ENCODE assay signal across 1 cellular context in the genomic region with DNA sequence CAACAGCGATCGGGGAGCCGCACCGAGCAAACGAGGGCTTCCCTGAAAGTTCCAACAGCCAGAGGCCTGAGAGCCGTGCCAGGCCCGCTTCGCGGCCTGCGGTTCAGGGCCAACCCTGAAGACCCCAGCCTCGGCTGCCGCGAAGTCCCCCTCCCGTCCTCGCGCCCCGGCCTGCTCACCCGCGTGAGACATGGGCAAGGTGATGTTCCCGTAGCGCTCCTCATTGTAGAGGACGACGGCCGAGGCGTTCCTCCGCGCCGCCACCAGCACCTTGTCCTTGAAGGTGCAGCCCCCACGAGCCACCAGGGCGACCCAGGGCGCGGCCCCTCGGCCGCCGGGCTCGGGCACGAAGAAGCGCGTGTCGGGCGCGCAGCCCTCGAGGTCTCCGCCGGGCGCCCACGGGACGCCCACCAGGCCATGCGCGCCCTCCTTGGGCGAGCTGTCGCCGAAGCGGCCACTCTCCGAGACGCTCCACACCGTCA.
TF ChIP-seq lines count a peak whose summit lies in the region.

No MANE protein-coding gene starts in this region.

TF ChIP-seq in GM12878, 131 proteins besides CTCF, POLR2A, EP300 and RAD21 (continued from another document):
- TF ChIP-seq, protein P1, sequence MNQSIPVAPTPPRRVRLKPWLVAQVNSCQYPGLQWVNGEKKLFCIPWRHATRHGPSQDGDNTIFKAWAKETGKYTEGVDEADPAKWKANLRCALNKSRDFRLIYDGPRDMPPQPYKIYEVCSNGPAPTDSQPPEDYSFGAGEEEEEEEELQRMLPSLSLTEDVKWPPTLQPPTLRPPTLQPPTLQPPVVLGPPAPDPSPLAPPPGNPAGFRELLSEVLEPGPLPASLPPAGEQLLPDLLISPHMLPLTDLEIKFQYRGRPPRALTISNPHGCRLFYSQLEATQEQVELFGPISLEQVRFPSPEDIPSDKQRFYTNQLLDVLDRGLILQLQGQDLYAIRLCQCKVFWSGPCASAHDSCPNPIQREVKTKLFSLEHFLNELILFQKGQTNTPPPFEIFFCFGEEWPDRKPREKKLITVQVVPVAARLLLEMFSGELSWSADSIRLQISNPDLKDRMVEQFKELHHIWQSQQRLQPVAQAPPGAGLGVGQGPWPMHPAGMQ (IDR thresholded peaks at IDR 0.05; ENCODE audit: borderline replicate concordance) = no peak
- TF ChIP-seq KAT2A (conservative IDR thresholded peaks at IDR 0.05; ENCODE audit: control insufficient read depth, low read depth, low read length) = no peak
- TF ChIP-seq, protein P2, sequence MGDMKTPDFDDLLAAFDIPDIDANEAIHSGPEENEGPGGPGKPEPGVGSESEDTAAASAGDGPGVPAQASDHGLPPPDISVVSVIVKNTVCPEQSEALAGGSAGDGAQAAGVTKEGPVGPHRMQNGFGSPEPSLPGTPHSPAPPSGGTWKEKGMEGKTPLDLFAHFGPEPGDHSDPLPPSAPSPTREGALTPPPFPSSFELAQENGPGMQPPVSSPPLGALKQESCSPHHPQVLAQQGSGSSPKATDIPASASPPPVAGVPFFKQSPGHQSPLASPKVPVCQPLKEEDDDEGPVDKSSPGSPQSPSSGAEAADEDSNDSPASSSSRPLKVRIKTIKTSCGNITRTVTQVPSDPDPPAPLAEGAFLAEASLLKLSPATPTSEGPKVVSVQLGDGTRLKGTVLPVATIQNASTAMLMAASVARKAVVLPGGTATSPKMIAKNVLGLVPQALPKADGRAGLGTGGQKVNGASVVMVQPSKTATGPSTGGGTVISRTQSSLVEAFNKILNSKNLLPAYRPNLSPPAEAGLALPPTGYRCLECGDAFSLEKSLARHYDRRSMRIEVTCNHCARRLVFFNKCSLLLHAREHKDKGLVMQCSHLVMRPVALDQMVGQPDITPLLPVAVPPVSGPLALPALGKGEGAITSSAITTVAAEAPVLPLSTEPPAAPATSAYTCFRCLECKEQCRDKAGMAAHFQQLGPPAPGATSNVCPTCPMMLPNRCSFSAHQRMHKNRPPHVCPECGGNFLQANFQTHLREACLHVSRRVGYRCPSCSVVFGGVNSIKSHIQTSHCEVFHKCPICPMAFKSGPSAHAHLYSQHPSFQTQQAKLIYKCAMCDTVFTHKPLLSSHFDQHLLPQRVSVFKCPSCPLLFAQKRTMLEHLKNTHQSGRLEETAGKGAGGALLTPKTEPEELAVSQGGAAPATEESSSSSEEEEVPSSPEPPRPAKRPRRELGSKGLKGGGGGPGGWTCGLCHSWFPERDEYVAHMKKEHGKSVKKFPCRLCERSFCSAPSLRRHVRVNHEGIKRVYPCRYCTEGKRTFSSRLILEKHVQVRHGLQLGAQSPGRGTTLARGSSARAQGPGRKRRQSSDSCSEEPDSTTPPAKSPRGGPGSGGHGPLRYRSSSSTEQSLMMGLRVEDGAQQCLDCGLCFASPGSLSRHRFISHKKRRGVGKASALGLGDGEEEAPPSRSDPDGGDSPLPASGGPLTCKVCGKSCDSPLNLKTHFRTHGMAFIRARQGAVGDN (IDR thresholded peaks at IDR 0.05) = peak; percentile 79; the same call in 1 of the 2 replicates
- no peak for TF ChIP-seq CREM (IDR thresholded peaks at IDR 0.05; ENCODE audit: low read depth)
- 0 out of 2 replicates have a peak, but pooled peaks have one; percentile 49 for TF ChIP-seq NR2F1 (conservative IDR thresholded peaks at IDR 0.05)
